Comparison of ENCODE assay signal across 8 cellular contexts in genomic region chr2:231197741-231198290, GRCh38. TPM values are rescaled to one million over a fixed set of nuclear protein-coding genes. Genes with fewer than 3 reads are reported as not detected.
DNase-seq lines count a peak whose midpoint lies in the region; ATAC-seq and TF ChIP-seq lines count a peak whose summit lies in the region.

No MANE protein-coding gene starts in this region.

- no peak for ATAC-seq in stimulated activated naive CD8-positive, alpha-beta T cell treated with anti-CD3 and anti-CD28 coated beads, Interleukin-15, Interleukin-2, amounts not matched to agents 100 U/mL and 50 U/mL, for 24 hours
- ATAC-seq in GM21423 (IDR thresholded peaks at IDR 0.05; ENCODE audit: unreplicated experiment) (no peak), GM21529 (IDR thresholded peaks at IDR 0.05; ENCODE audit: unreplicated experiment) (no peak), GM21825 (IDR thresholded peaks at IDR 0.05; ENCODE audit: unreplicated experiment) (no peak)

- no peak for DNase-seq in stimulated activated naive CD8-positive, alpha-beta T cell treated with anti-CD3 and anti-CD28 coated beads, Interleukin-15, Interleukin-2, amounts not matched to agents 100 U/mL and 50 U/mL, for 24 hours
- DNase-seq in mesenteric fat pad (ENCODE audit: low spot score) (peak; percentile 49), HuH-7.5 (ENCODE audit: low spot score) (no peak)

- peaks cover 4% of the 10 kb centered on the region for H3K27me3 Mint-ChIP-seq in stimulated activated naive CD8-positive, alpha-beta T cell treated with anti-CD3 and anti-CD28 coated beads, Interleukin-15, Interleukin-2, amounts not matched to agents 100 ng/mL and 50 ng/mL, for 24 hours
- peaks cover 25% of the 10 kb centered on the region for H3K27me3 Mint-ChIP-seq in brain

- peak overlapping the region; percentile 94 for H3K4me3 Mint-ChIP-seq in stimulated activated naive CD8-positive, alpha-beta T cell treated with anti-CD3 and anti-CD28 coated beads, Interleukin-15, Interleukin-2, amounts not matched to agents 100 ng/mL and 50 ng/mL, for 24 hours
- H3K4me3 Mint-ChIP-seq in brain: peak overlapping the region; percentile 97 to 99 (median 98)

- H3K36me3 Mint-ChIP-seq in stimulated activated naive CD8-positive, alpha-beta T cell treated with anti-CD3 and anti-CD28 coated beads, Interleukin-15, Interleukin-2, amounts not matched to agents 100 ng/mL and 50 ng/mL, for 24 hours (ENCODE audit: low read depth): no peaks in the 10 kb centered on the region
- H3K36me3 Mint-ChIP-seq in brain: peaks cover 5% of the 10 kb centered on the region

- no peaks in the 10 kb centered on the region for H3K9me3 Mint-ChIP-seq in stimulated activated naive CD8-positive, alpha-beta T cell treated with anti-CD3 and anti-CD28 coated beads, Interleukin-15, Interleukin-2, amounts not matched to agents 100 ng/mL and 50 ng/mL, for 24 hours
- peaks cover 0 to 3% (median 0%) of the 10 kb centered on the region in 5 experiments for H3K9me3 Mint-ChIP-seq in brain

- no peak for TF ChIP-seq CTCF in brain (conservative IDR thresholded peaks at IDR 0.05)

- peaks cover 24% of the 10 kb centered on the region for H3K4me1 Mint-ChIP-seq in stimulated activated naive CD8-positive, alpha-beta T cell treated with anti-CD3 and anti-CD28 coated beads, Interleukin-15, Interleukin-2, amounts not matched to agents 100 ng/mL and 50 ng/mL, for 24 hours (ENCODE audit: low read depth)
- peaks cover 34% of the 10 kb centered on the region for H3K4me1 Mint-ChIP-seq in brain

- peak overlapping the region; percentile 91 for H3K27ac Mint-ChIP-seq in stimulated activated naive CD8-positive, alpha-beta T cell treated with anti-CD3 and anti-CD28 coated beads, Interleukin-15, Interleukin-2, amounts not matched to agents 100 ng/mL and 50 ng/mL, for 24 hours
- H3K27ac Mint-ChIP-seq in brain: peak overlapping the region; percentile 85 to 95 (median 94)

RNA-seq across cellular contexts. Expression of gene ARMC9, which starts 0.6 kb away (rescaled TPM):
- polyA plus RNA-seq in brain (ENCODE audit: insufficient read depth, low read depth, low replicate concordance): 11.3 TPM
- total RNA-seq in mesenteric fat pad: 11.8 TPM
